Comparison of ENCODE assay signal across 19 cellular contexts in the genomic region with DNA sequence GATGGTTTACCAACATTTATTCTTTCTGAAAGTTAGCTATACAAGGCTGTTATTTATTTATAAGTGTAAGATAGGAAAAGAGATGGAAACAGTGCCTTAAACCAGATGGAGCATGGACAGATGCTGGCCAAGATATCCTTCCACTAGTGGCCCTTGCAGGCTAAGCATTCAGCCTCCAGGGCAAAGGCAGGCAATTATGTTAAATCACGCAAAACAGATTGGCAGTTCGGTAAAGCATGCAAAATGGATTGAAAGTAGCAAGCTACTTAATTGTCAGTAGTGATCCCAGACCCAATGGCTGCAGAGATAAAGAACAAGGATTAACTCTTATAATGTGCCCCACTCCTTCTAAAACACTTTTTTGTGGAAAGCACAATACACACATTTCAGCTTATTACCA.
DNase-seq lines count a peak whose midpoint lies in the region; ATAC-seq and TF ChIP-seq lines count a peak whose summit lies in the region.
"Had no signal": no experiment of that assay in that cellular context is flagged by ENCODE, and none has a peak within 500 bp of the region (broad histone marks: within the 10 kb centered on the region; RNA-seq: fewer than 3 reads in every experiment).

No MANE protein-coding gene starts in this region.

- H3K9me3 ChIP-seq in body of pancreas = no peaks in the 10 kb centered on the region
- H3K9me3 ChIP-seq: Caco-2 had no signal

- H3K27ac Mint-ChIP-seq in activated naive CD8-positive, alpha-beta T cell treated with anti-CD3 and anti-CD28 coated beads for 36 hours = no peak overlapping the region
- H3K27ac Mint-ChIP-seq: CD4-positive, CD25-positive, alpha-beta regulatory T cell; T-helper 17 cell had no signal

- DNase-seq in D341Med (ENCODE audit: low spot score) = peak; percentile 37
- peak; percentile 17 for DNase-seq in ELF-1 (ENCODE audit: low read depth, low spot score)
- DNase-seq in NCI-H82 treated with DMSO at 0.1 percent for 48 hours (lab: John Stamatoyannopoulos, UW; ENCODE audit: unreplicated experiment) = peak; percentile 67
- peak; percentile 77 for DNase-seq in left kidney (ENCODE audit: low read depth, low spot score)
- no peak for DNase-seq in activated naive CD8-positive, alpha-beta T cell treated with anti-CD3 and anti-CD28 coated beads for 36 hours
- DNase-seq in body of pancreas = no peak
- DNase-seq in pons (ENCODE audit: low spot score) = no peak
- DNase-seq: ACHN; Caco-2; CD4-positive, CD25-positive, alpha-beta regulatory T cell; GF-D8; NCI-H1092; NCI-H187 treated with DMSO at 0.1 percent for 48 hours; NK-92 treated with Interleukin-12 subunit alpha and Interleukin-12 subunit beta, amount 100 ng/mL, for 24 hours; OCI-M1; RPMI8226; SIG-M5; T-helper 17 cell had no signal

- H3K27ac ChIP-seq in body of pancreas = no peak overlapping the region
- H3K27ac ChIP-seq: KMS-11 had no signal

- H3K36me3 Mint-ChIP-seq in activated naive CD8-positive, alpha-beta T cell treated with anti-CD3 and anti-CD28 coated beads for 36 hours = no peaks in the 10 kb centered on the region
- H3K36me3 Mint-ChIP-seq: CD4-positive, CD25-positive, alpha-beta regulatory T cell had no signal

- no peaks in the 10 kb centered on the region for H3K36me3 ChIP-seq in body of pancreas (replicated peaks in 1 of 2; ENCODE audit: insufficient read depth in 1 of 2, low read depth in 2 of 2)

- intact Hi-C loops in body of pancreas (cut with DNase I) = no loop called here

- H3K4me1 Mint-ChIP-seq in activated naive CD8-positive, alpha-beta T cell treated with anti-CD3 and anti-CD28 coated beads for 36 hours = peaks cover 10% of the 10 kb centered on the region
- H3K4me1 Mint-ChIP-seq: CD4-positive, CD25-positive, alpha-beta regulatory T cell; T-helper 17 cell had no signal

- no peaks in the 10 kb centered on the region for H3K27me3 Mint-ChIP-seq in activated naive CD8-positive, alpha-beta T cell treated with anti-CD3 and anti-CD28 coated beads for 36 hours

- 96 to 98% methylated on average over 2 of the region's 2 CpGs for WGBS in body of pancreas, 2 donors

- no peaks in the 10 kb centered on the region for H3K27me3 ChIP-seq in body of pancreas

- ATAC-seq in body of pancreas = no peak
- ATAC-seq: T-helper 17 cell had no signal

- H3K9me3 Mint-ChIP-seq in activated naive CD8-positive, alpha-beta T cell treated with anti-CD3 and anti-CD28 coated beads for 36 hours = no peaks in the 10 kb centered on the region

- H3K4me3 ChIP-seq in body of pancreas = no peak overlapping the region

- no peak for TF ChIP-seq CTCF in body of pancreas (IDR thresholded peaks at IDR 0.05)

- H3K4me3 Mint-ChIP-seq in activated naive CD8-positive, alpha-beta T cell treated with anti-CD3 and anti-CD28 coated beads for 36 hours = no peak overlapping the region
- H3K4me3 Mint-ChIP-seq: CD4-positive, CD25-positive, alpha-beta regulatory T cell; T-helper 17 cell had no signal

- TF ChIP-seq POLR2A in body of pancreas (IDR thresholded peaks at IDR 0.05) = no peak

- H3K4me1 ChIP-seq in body of pancreas = peaks cover 22% of the 10 kb centered on the region
- H3K4me1 ChIP-seq: Caco-2 had no signal

Comparison
In these comparisons a context has a peak if more than half of its experiments do, and no peak if none do; other contexts are left out.
1. DNase-seq: peak in D341Med (single experiment), ELF-1 (single experiment), NCI-H82 treated with DMSO at 0.1 percent for 48 hours (single experiment) and left kidney (single experiment); none in activated naive CD8-positive, alpha-beta T cell treated with anti-CD3 and anti-CD28 coated beads for 36 hours (single experiment), body of pancreas (0 of 4) and pons (single experiment).